9 cellular contexts compared by ENCODE assay signal in genomic region chr7:20310963-20311742, GRCh38. TPM values are rescaled to one million over a fixed set of nuclear protein-coding genes. Genes with fewer than 3 reads are reported as not detected.
DNase-seq lines count a peak whose midpoint lies in the region; ATAC-seq, FAIRE-seq and TF ChIP-seq lines count a peak whose summit lies in the region.
"Had no signal": no experiment of that assay in that cellular context is flagged by ENCODE, and none has a peak within 500 bp of the region (broad histone marks: within the 10 kb centered on the region; RNA-seq: fewer than 3 reads in every experiment).

No MANE protein-coding gene starts in this region.

- TF ChIP-seq CTCF in GM06990 (IDR thresholded peaks at IDR 0.05; ENCODE audit: insufficient read depth, low read length, poor library complexity, severe bottlenecking) = peak; percentile 24
- TF ChIP-seq CTCF in RWPE2 (IDR thresholded peaks at IDR 0.05; ENCODE audit: poor library complexity, severe bottlenecking) = peak; percentile 83
- TF ChIP-seq CTCF in WERI-Rb-1 (IDR thresholded peaks at IDR 0.05; ENCODE audit: low read depth, low read length) = no peak

- H3K4me3 ChIP-seq in GM06990 (replicated peaks; ENCODE audit: low read depth, low read length) (no peak overlapping the region), RWPE2 (ENCODE audit: severe bottlenecking) (no peak overlapping the region), WERI-Rb-1 (ENCODE audit: low read depth, low read length) (no peak overlapping the region)

- H3K4me1 Mint-ChIP-seq in natural killer cell treated with Interleukin-12 subunit alpha and Interleukin-12 subunit beta and Interleukin-15 and Interleukin-18, amount 100 ng/mL, for 72 hours (ENCODE audit: low read depth in 2 of 2) = no peaks in the 10 kb centered on the region

- H3K36me3 Mint-ChIP-seq in natural killer cell treated with Interleukin-12 subunit alpha and Interleukin-12 subunit beta and Interleukin-15 and Interleukin-18, amount 100 ng/mL, for 72 hours = no peaks in the 10 kb centered on the region

- no peaks in the 10 kb centered on the region for H3K9me3 Mint-ChIP-seq in natural killer cell treated with Interleukin-12 subunit alpha and Interleukin-12 subunit beta and Interleukin-15 and Interleukin-18, amount 100 ng/mL, for 72 hours

- H3K27ac ChIP-seq in RWPE2 (ENCODE audit: poor library complexity, severe bottlenecking) = no peak overlapping the region
- no peak overlapping the region for H3K27ac ChIP-seq in WERI-Rb-1

- H3K9me3 ChIP-seq in RWPE2 (ENCODE audit: severe bottlenecking) = no peaks in the 10 kb centered on the region
- H3K9me3 ChIP-seq in WERI-Rb-1 (ENCODE audit: severe bottlenecking) = no peaks in the 10 kb centered on the region

- H3K27me3 Mint-ChIP-seq in natural killer cell treated with Interleukin-12 subunit alpha and Interleukin-12 subunit beta and Interleukin-15 and Interleukin-18, amount 100 ng/mL, for 72 hours = no peaks in the 10 kb centered on the region

- peak; percentile 55 for DNase-seq in GM06990 (ENCODE audit: extremely low read depth, insufficient read length)
- DNase-seq in HS-27A (ENCODE audit: low read depth) = peak; percentile 39
- DNase-seq in RWPE2 (ENCODE audit: low spot score) = no peak
- no peak for DNase-seq in frontal cortex (ENCODE audit: low spot score in 2 of 2)
- no peak for DNase-seq in natural killer cell treated with Interleukin-12 subunit alpha and Interleukin-12 subunit beta and Interleukin-15 and Interleukin-18, amount 100 ng/mL, for 72 hours (ENCODE audit: low spot score)
- no peak for DNase-seq in WERI-Rb-1
- no peak for DNase-seq in stimulated activated naive CD4-positive, alpha-beta T cell treated with Interleukin-2 at 50 U/mL for 16 hours (lab: John Stamatoyannopoulos, UW)

- ATAC-seq in RWPE2 (ENCODE audit: low read depth) (no peak), HG02763 (IDR thresholded peaks at IDR 0.05; ENCODE audit: unreplicated experiment) (no peak)
- no peak for ATAC-seq in natural killer cell treated with Interleukin-12 subunit alpha and Interleukin-12 subunit beta and Interleukin-15 and Interleukin-18, amount 100 ng/mL, for 72 hours

- H3K27me3 ChIP-seq in GM06990 (replicated peaks; ENCODE audit: control insufficient read depth, insufficient read depth, low read length) (no peaks in the 10 kb centered on the region), RWPE2 (ENCODE audit: insufficient read depth, poor library complexity, severe bottlenecking) (no peaks in the 10 kb centered on the region), WERI-Rb-1 (ENCODE audit: insufficient read depth, low read depth, severe bottlenecking) (no peaks in the 10 kb centered on the region)

- peak; percentile 70 for FAIRE-seq in frontal cortex (lab: Jason Lieb, UNC)

- H3K27ac Mint-ChIP-seq in natural killer cell treated with Interleukin-12 subunit alpha and Interleukin-12 subunit beta and Interleukin-15 and Interleukin-18, amount 100 ng/mL, for 72 hours = no peak overlapping the region

- no peak overlapping the region for H3K4me3 Mint-ChIP-seq in natural killer cell treated with Interleukin-12 subunit alpha and Interleukin-12 subunit beta and Interleukin-15 and Interleukin-18, amount 100 ng/mL, for 72 hours

- H3K36me3 ChIP-seq in GM06990 (ENCODE audit: control insufficient read depth, insufficient read depth, low read length) (no peaks in the 10 kb centered on the region), RWPE2 (ENCODE audit: low read depth) (no peaks in the 10 kb centered on the region), WERI-Rb-1 (no peaks in the 10 kb centered on the region)

- H3K4me1 ChIP-seq in RWPE2 (ENCODE audit: insufficient read depth, poor library complexity, severe bottlenecking) = peaks cover 4% of the 10 kb centered on the region

RNA-seq across cellular contexts. Expression of gene ITGB8, which starts 19.5 kb away (rescaled TPM):
- 66.9 TPM for total RNA-seq in frontal cortex
- 1 to 10 TPM in 1 of 2 donors, under 1 TPM in 1; 0.10 to 1.3 TPM for total RNA-seq in natural killer cell treated with Interleukin-12 subunit alpha and Interleukin-12 subunit beta and Interleukin-15 and Interleukin-18, amount 100 ng/mL, for 72 hours
- total RNA-seq: T-helper 1 cell treated with Interleukin-12 subunit alpha and Interleukin-12 subunit beta and Interleukin-4 antibody, amounts not matched to agents 30 ng/mL and 1 ng/mL, for 36 hours had no signal

Comparison
In these comparisons a context has a peak if more than half of its experiments do, and no peak if none do; other contexts are left out.
1. DNase-seq: peak in GM06990 (single experiment) and HS-27A (single experiment); none in RWPE2 (single experiment), frontal cortex (0 of 2), natural killer cell treated with Interleukin-12 subunit alpha and Interleukin-12 subunit beta and Interleukin-15 and Interleukin-18, amount 100 ng/mL, for 72 hours (single experiment), WERI-Rb-1 (single experiment) and stimulated activated naive CD4-positive, alpha-beta T cell treated with Interleukin-2 at 50 U/mL for 16 hours (single experiment).
2. RNA of gene ITGB8, which starts 19.5 kb away (total RNA-seq): 66.9 TPM in frontal cortex (single experiment); 0.10 to 1.3 TPM in natural killer cell treated with Interleukin-12 subunit alpha and Interleukin-12 subunit beta and Interleukin-15 and Interleukin-18, amount 100 ng/mL, for 72 hours; every median in the first group is over 10 times any median in the second.